ENCODE assay signal across 14 cellular contexts in the genomic region with DNA sequence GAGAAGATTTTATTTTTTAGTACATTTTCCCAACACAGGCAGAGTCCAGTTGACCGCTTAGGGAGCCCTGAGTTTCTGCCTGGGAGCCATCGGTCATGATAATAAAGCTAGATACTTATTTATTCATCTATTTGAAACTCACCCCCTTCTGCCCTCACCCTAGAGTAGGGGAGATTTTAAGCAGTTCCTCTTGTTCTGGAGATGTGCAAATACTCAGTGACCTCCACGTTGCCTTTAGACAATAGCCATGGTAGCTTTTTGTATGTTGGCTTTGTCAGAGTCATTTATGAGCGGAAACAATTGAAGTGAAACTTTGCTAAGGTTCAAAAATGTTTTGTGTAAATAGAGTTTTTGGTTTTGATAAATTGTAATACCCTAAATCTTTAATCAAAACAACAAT. TPM values are rescaled to one million over a fixed set of nuclear protein-coding genes. Genes with fewer than 3 reads are reported as not detected.
"Had no signal": no experiment of that assay in that cellular context is flagged by ENCODE, and none has a peak within 500 bp of the region (broad histone marks: within the 10 kb centered on the region; RNA-seq: fewer than 3 reads in every experiment).

No MANE protein-coding gene starts in this region.

- ATAC-seq: upper lobe of right lung had no signal

- H3K27ac ChIP-seq: brain microvascular endothelial cell, sigmoid colon, upper lobe of right lung had no signal

- H3K4me3 ChIP-seq: sigmoid colon, upper lobe of right lung had no signal

- H3K9me3 ChIP-seq: upper lobe of right lung had no signal

- H3K4me1 ChIP-seq: upper lobe of right lung had no signal

- H3K36me3 ChIP-seq: brain microvascular endothelial cell, sigmoid colon, upper lobe of right lung had no signal

- H3K27me3 ChIP-seq: brain microvascular endothelial cell, sigmoid colon, upper lobe of right lung had no signal

- DNase-seq: activated CD4-positive, alpha-beta T cell treated with anti-CD3 and anti-CD28 coated beads, Interleukin-2, amount 50 U/mL, for 48 hours; activated CD4-positive, CD25-positive, alpha-beta regulatory T cell treated with anti-CD3 and anti-CD28 coated beads, Interleukin-2, amount 50 U/mL, for 72 hours; activated gamma-delta T cell treated with Interleukin-2 at 50 U/mL for 16 hours; activated naive CD8-positive, alpha-beta T cell treated with anti-CD3 and anti-CD28 coated beads for 36 hours; activated T-cell treated with anti-CD3 and anti-CD28 coated beads, Interleukin-2, amount 50 U/mL, for 4 hours; brain microvascular endothelial cell; cerebellar nuclear complex; endodermal cell; hypothalamus; kidney glomerular epithelial cell; sigmoid colon; stimulated activated CD4-positive, alpha-beta T cell treated with anti-CD3 and anti-CD28 coated beads, Interleukin-2, amount 100 ng/mL, for 48 hours; upper lobe of right lung had no signal

RNA-seq across cellular contexts. Expression of a gene that starts 45.7 kb away (rescaled TPM):
- total RNA-seq: activated naive CD8-positive, alpha-beta T cell treated with anti-CD3 and anti-CD28 coated beads for 36 hours; activated T-cell treated with anti-CD3 and anti-CD28 coated beads, Interleukin-2, amount 50 U/mL, for 4 hours; dermis microvascular lymphatic vessel endothelial cell had no signal
